Comparison of ENCODE assay signal across 9 cellular contexts in the genomic region with DNA sequence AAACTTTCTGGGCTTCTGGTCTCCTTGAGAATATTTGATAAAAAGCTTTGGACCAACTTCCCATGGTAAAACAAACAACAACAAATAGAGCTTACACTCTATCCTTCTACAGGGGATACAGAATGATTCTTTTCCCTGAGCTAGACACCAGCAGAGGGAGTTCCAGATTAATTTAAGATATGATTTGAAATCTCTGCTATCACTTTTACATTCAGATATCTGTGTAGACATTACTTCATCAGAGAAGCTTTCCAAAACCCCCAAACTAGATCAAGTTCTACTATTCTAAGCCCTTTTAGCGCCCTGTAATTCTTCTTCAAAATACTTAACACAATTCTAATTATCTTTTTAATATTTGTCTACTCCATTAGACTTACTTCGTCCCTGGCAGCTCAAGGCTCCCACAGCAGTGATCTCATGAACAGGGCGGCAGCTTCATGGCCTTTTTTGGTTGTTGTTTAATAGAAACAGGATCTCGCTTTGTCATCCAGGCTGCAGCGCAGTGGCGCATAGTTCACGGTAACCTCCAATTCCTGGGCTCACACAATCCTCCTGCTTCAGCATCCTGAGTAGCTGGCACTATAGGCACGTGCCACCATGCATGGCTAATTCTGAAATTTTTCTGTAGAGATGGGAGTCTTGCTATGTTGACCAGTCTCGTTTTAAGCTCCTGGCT. TPM values are rescaled to one million over a fixed set of nuclear protein-coding genes. Genes with fewer than 3 reads are reported as not detected.
A peak's percentile ranks its signal among the peaks of the same experiment; 100 is the strongest.
DNase-seq lines count a peak whose midpoint lies in the region; ATAC-seq and TF ChIP-seq lines count a peak whose summit lies in the region.
"Had no signal": no experiment of that assay in that cellular context is flagged by ENCODE, and none has a peak within 500 bp of the region (broad histone marks: within the 10 kb centered on the region; RNA-seq: fewer than 3 reads in every experiment).

No MANE protein-coding gene starts in this region.

- H3K79me2 ChIP-seq in hepatocyte: no peaks in the 10 kb centered on the region

- H3K36me3 ChIP-seq in hepatocyte (replicated peaks; ENCODE audit: insufficient read depth, low read depth) (no peaks in the 10 kb centered on the region), thoracic aorta (no peaks in the 10 kb centered on the region)
- H3K36me3 ChIP-seq: left lung had no signal

- H3K4me3 ChIP-seq in hepatocyte (no peak overlapping the region), thoracic aorta (no peak overlapping the region)

- intact Hi-C loops in activated CD4-positive, alpha-beta memory T cell treated with anti-CD3 and anti-CD28 coated beads for 36 hours (cut with micrococcal nuclease): loop anchor here (1.0 to 10.0 kb wide), 4 partner anchors 10 to 298 kb away; partner anchors contain the start of genes ANKS6 and TGFBR1

- no peaks in the 10 kb centered on the region for H3K9me3 Mint-ChIP-seq in activated CD4-positive, alpha-beta memory T cell treated with anti-CD3 and anti-CD28 coated beads for 36 hours
- H3K9me3 Mint-ChIP-seq in activated CD4-positive, alpha-beta memory T cell treated with anti-CD3 and anti-CD28 coated beads, Interleukin-2, amount 10 ng/mL, durations not matched to agents 7 days and 5 days: no peaks in the 10 kb centered on the region

- H2AFZ ChIP-seq in hepatocyte: no peak overlapping the region

- H3K9me2 ChIP-seq in hepatocyte (replicated peaks; ENCODE audit: insufficient read depth): no peaks in the 10 kb centered on the region

- no peak overlapping the region for H3K27ac Mint-ChIP-seq in activated CD4-positive, alpha-beta memory T cell treated with anti-CD3 and anti-CD28 coated beads for 36 hours
- no peak overlapping the region for H3K27ac Mint-ChIP-seq in activated CD4-positive, alpha-beta memory T cell treated with anti-CD3 and anti-CD28 coated beads, Interleukin-2, amount 10 ng/mL, durations not matched to agents 7 days and 5 days

- peak overlapping the region; percentile 76 for H3K4me3 Mint-ChIP-seq in activated CD4-positive, alpha-beta memory T cell treated with anti-CD3 and anti-CD28 coated beads for 36 hours
- H3K4me3 Mint-ChIP-seq in activated CD4-positive, alpha-beta memory T cell treated with anti-CD3 and anti-CD28 coated beads, Interleukin-2, amount 10 ng/mL, durations not matched to agents 7 days and 5 days: no peak overlapping the region

- H4K20me1 ChIP-seq in hepatocyte (ENCODE audit: insufficient read depth, poor library complexity, severe bottlenecking): no peaks in the 10 kb centered on the region

- peaks cover 2% of the 10 kb centered on the region for H3K36me3 Mint-ChIP-seq in activated CD4-positive, alpha-beta memory T cell treated with anti-CD3 and anti-CD28 coated beads for 36 hours
- H3K36me3 Mint-ChIP-seq in activated CD4-positive, alpha-beta memory T cell treated with anti-CD3 and anti-CD28 coated beads, Interleukin-2, amount 10 ng/mL, durations not matched to agents 7 days and 5 days (ENCODE audit: low read depth): peaks cover 3% of the 10 kb centered on the region

- no peaks in the 10 kb centered on the region for H3K27me3 ChIP-seq in hepatocyte
- H3K27me3 ChIP-seq in thoracic aorta (replicated peaks; ENCODE audit: insufficient read depth): no peaks in the 10 kb centered on the region

- 90% methylated on average over 9 of the region's 9 CpGs for WGBS in hepatocyte (ENCODE audit: low lambda C conversion rate, missing lambda C conversion rate)

- H3K4me1 ChIP-seq in hepatocyte (ENCODE audit: insufficient read depth) (peaks cover 38% of the 10 kb centered on the region), thoracic aorta (ENCODE audit: control insufficient read depth in 1 of 2, low read depth in 2 of 2) (peaks cover 6 to 21% of the 10 kb centered on the region in 2 donors)

- peak overlapping the region; percentile 97 for H3K4me2 ChIP-seq in hepatocyte

- ATAC-seq in thoracic aorta (ENCODE audit: insufficient number of reproducible peaks, low FRiP score, low read depth) (no peak), HG03108 (IDR thresholded peaks at IDR 0.05; ENCODE audit: unreplicated experiment) (no peak), GM18873 (IDR thresholded peaks at IDR 0.05; ENCODE audit: low FRiP score, unreplicated experiment) (no peak)

- no peaks in the 10 kb centered on the region for H3K9me3 ChIP-seq in hepatocyte (ENCODE audit: low read depth)
- no peaks in the 10 kb centered on the region for H3K9me3 ChIP-seq in thoracic aorta
- H3K9me3 ChIP-seq: left lung had no signal

- TF ChIP-seq CTCF in VCaP (conservative IDR thresholded peaks at IDR 0.05) (peak; percentile 63), hepatocyte (IDR thresholded peaks at IDR 0.05; ENCODE audit: poor library complexity) (peak; percentile 31), thoracic aorta (IDR thresholded peaks at IDR 0.05) (no peak)

- CTCF ChIA-PET in activated CD4-positive, alpha-beta memory T cell treated with anti-CD3 and anti-CD28 coated beads for 36 hours (lab: Charles Lee): interaction anchor here (0.7 to 3.5 kb wide), 9 partner anchors 8 to 491 kb away, joined by 3 to 17 read pairs (median 4); no protein-coding TSS in a partner anchor
- CTCF ChIA-PET in activated CD4-positive, alpha-beta memory T cell treated with anti-CD3 and anti-CD28 coated beads, Interleukin-2, amount 10 ng/mL, durations not matched to agents 7 days and 5 days (lab: Charles Lee): interaction anchor here (0.6 to 3.2 kb wide), 14 partner anchors 9 to 334 kb away, joined by 3 to 15 read pairs (median 4); no protein-coding TSS in a partner anchor

- POLR2A ChIA-PET in activated CD4-positive, alpha-beta memory T cell treated with anti-CD3 and anti-CD28 coated beads for 36 hours (lab: Charles Lee): no interaction called here
- POLR2A ChIA-PET in activated CD4-positive, alpha-beta memory T cell treated with anti-CD3 and anti-CD28 coated beads, Interleukin-2, amount 10 ng/mL, durations not matched to agents 7 days and 5 days (lab: Charles Lee): no interaction called here

- H3K27ac ChIP-seq in VCaP (no peak overlapping the region), hepatocyte (no peak overlapping the region), thoracic aorta (peak overlapping the region; percentile 12 to 69)
- H3K27ac ChIP-seq: left lung had no signal

- H3K27me3 Mint-ChIP-seq in activated CD4-positive, alpha-beta memory T cell treated with anti-CD3 and anti-CD28 coated beads for 36 hours: peaks cover 7% of the 10 kb centered on the region
- peaks cover 63% of the 10 kb centered on the region for H3K27me3 Mint-ChIP-seq in activated CD4-positive, alpha-beta memory T cell treated with anti-CD3 and anti-CD28 coated beads, Interleukin-2, amount 10 ng/mL, durations not matched to agents 7 days and 5 days

- H3K4me1 Mint-ChIP-seq in activated CD4-positive, alpha-beta memory T cell treated with anti-CD3 and anti-CD28 coated beads for 36 hours (ENCODE audit: low read depth): peaks cover 35% of the 10 kb centered on the region
- peaks cover 25% of the 10 kb centered on the region for H3K4me1 Mint-ChIP-seq in activated CD4-positive, alpha-beta memory T cell treated with anti-CD3 and anti-CD28 coated beads, Interleukin-2, amount 10 ng/mL, durations not matched to agents 7 days and 5 days

- no peak for DNase-seq in activated CD4-positive, alpha-beta memory T cell treated with anti-CD3 and anti-CD28 coated beads for 36 hours
- no peak for DNase-seq in activated CD4-positive, alpha-beta memory T cell treated with anti-CD3 and anti-CD28 coated beads, Interleukin-2, amount 10 ng/mL, durations not matched to agents 7 days and 5 days
- DNase-seq in hepatocyte (ENCODE audit: low spot score) (no peak), thoracic aorta (ENCODE audit: low spot score) (no peak), NCI-H2227 treated with DMSO at 0.1 percent for 48 hours (lab: John Stamatoyannopoulos, UW) (no peak)
- DNase-seq: left lung had no signal

RNA-seq across cellular contexts. Expression of gene GALNT12, which starts 0.9 kb away (rescaled TPM):
- 1 to 10 TPM; 6.3 to 7.9 TPM for total RNA-seq in activated CD4-positive, alpha-beta memory T cell treated with anti-CD3 and anti-CD28 coated beads for 36 hours
- total RNA-seq in activated CD4-positive, alpha-beta memory T cell treated with anti-CD3 and anti-CD28 coated beads, Interleukin-2, amount 10 ng/mL, durations not matched to agents 7 days and 5 days: 1 to 10 TPM; 2.0 to 2.2 TPM
- total RNA-seq in hepatocyte: 13.0 and 16.4 TPM in 2 replicates
- polyA plus RNA-seq in hepatocyte: 13.9 and 17.2 TPM in 2 replicates
- total RNA-seq in thoracic aorta: 10 to 100 TPM in 1 of 2 donors, 1 to 10 TPM in 1; 6.8 to 30.1 TPM

RNA-seq across cellular contexts. Expression of gene ANKS6, which starts 10.2 kb away (rescaled TPM):
- 10 to 100 TPM; 13.0 to 16.0 TPM for total RNA-seq in activated CD4-positive, alpha-beta memory T cell treated with anti-CD3 and anti-CD28 coated beads for 36 hours
- total RNA-seq in activated CD4-positive, alpha-beta memory T cell treated with anti-CD3 and anti-CD28 coated beads, Interleukin-2, amount 10 ng/mL, durations not matched to agents 7 days and 5 days: 1 to 10 TPM; 2.7 to 4.7 TPM
- total RNA-seq in hepatocyte (22.9 and 24.6 TPM in 2 replicates), thoracic aorta (10 to 100 TPM; 35.1 to 45.8 TPM)
- polyA plus RNA-seq in hepatocyte: 21.3 and 23.5 TPM in 2 replicates

Comparison
In these comparisons a context has a peak if more than half of its experiments do, and no peak if none do; other contexts are left out.
1. H3K27ac ChIP-seq: peak in thoracic aorta (2 of 2); none in VCaP (single experiment) and hepatocyte (single experiment).